In the genomic region with DNA sequence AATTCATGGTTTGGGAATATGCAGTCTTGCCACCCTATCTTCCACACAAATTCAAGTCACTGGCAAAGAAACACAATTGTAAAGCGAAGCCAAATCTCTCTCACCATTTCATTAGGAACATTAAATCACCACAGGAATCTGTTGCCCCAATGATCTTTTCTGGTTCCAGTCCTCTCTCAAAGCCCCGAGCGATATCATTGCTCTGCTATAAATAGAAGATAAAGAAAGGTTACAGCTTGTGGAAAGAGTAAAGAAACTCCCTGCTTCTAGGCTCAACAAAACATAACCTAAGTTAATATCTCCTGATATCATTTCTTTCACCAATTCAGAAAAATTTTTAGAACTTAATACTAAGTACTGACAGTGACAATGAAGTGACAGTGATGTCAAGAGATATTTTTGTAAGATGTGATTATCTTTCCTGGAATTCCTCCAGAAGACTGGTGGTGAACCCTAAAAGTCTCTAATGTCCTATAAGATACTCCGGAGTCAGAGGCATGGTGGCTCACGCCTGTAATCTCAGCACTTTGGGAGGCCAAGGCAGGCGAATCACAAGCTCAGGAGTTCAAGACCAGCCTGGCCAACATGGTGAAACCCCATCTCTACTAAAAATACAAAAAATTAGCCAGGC, we compare ENCODE assay signal across 28 cellular contexts. TPM values are rescaled to one million over a fixed set of nuclear protein-coding genes. Genes with fewer than 3 reads are reported as not detected.
"Had no signal": no experiment of that assay in that cellular context is flagged by ENCODE, and none has a peak within 500 bp of the region (broad histone marks: within the 10 kb centered on the region; RNA-seq: fewer than 3 reads in every experiment).

No MANE protein-coding gene starts in this region.

- H3K4me1 Mint-ChIP-seq: immature natural killer cell had no signal

- H3K4me3 ChIP-seq: breast epithelium, esophagus squamous epithelium, gastroesophageal sphincter, left lung, sigmoid colon, spleen had no signal

- H3K27me3 ChIP-seq: breast epithelium, esophagus squamous epithelium, gastroesophageal sphincter, left lung, sigmoid colon, spleen had no signal

- ATAC-seq: activated T-cell treated with anti-CD3 and anti-CD28 coated beads, Interleukin-2, amount 50 U/mL, for 4 hours; activated T-helper 17 cell treated with anti-CD3 and anti-CD28 coated beads, Interleukin-2, amount 50 U/mL, for 72 hours; gastroesophageal sphincter; left lung; naive thymus-derived CD8-positive, alpha-beta T cell had no signal

- H3K27me3 Mint-ChIP-seq: activated CD4-positive, alpha-beta memory T cell treated with anti-CD3 and anti-CD28 coated beads for 36 hours; activated CD4-positive, alpha-beta T cell treated with anti-CD3 and anti-CD28 coated beads, Interleukin-2, amount 10 ng/mL, durations not matched to agents 24 days and 14 days; activated T-helper 17 cell treated with anti-CD3 and anti-CD28 coated beads, Interleukin-2, amount 50 U/mL, for 72 hours; naive thymus-derived CD8-positive, alpha-beta T cell had no signal

- H3K27ac ChIP-seq: breast epithelium, epithelial cell of prostate, esophagus squamous epithelium, left lung, sigmoid colon, spleen had no signal

- H3K4me3 Mint-ChIP-seq: activated CD4-positive, alpha-beta memory T cell treated with anti-CD3 and anti-CD28 coated beads for 36 hours; activated CD4-positive, alpha-beta T cell treated with anti-CD3 and anti-CD28 coated beads, Interleukin-2, amount 10 ng/mL, durations not matched to agents 24 days and 14 days; activated T-cell treated with anti-CD3 and anti-CD28 coated beads, Interleukin-2, amount 50 U/mL, for 4 hours; activated T-helper 17 cell treated with anti-CD3 and anti-CD28 coated beads, Interleukin-2, amount 50 U/mL, for 72 hours; immature natural killer cell; naive thymus-derived CD8-positive, alpha-beta T cell had no signal

- H3K27ac Mint-ChIP-seq: activated CD4-positive, alpha-beta memory T cell treated with anti-CD3 and anti-CD28 coated beads for 36 hours; activated CD4-positive, alpha-beta T cell treated with anti-CD3 and anti-CD28 coated beads, Interleukin-2, amount 10 ng/mL, durations not matched to agents 24 days and 14 days; activated T-helper 17 cell treated with anti-CD3 and anti-CD28 coated beads, Interleukin-2, amount 50 U/mL, for 72 hours; immature natural killer cell had no signal

- H3K9me3 ChIP-seq: breast epithelium, esophagus squamous epithelium, gastroesophageal sphincter, left lung, sigmoid colon, spleen had no signal

- FAIRE-seq: colon, urothelium cell line had no signal

- DNase-seq: activated CD4-positive, alpha-beta memory T cell treated with anti-CD3 and anti-CD28 coated beads for 36 hours; activated CD4-positive, alpha-beta T cell treated with anti-CD3 and anti-CD28 coated beads, Interleukin-2, amount 10 ng/mL, durations not matched to agents 24 days and 14 days; activated CD4-positive, CD25-positive, alpha-beta regulatory T cell treated with anti-CD3 and anti-CD28 coated beads, Interleukin-2, amount 50 U/mL, for 72 hours; activated gamma-delta T cell treated with Interleukin-2 at 50 U/mL for 16 hours; activated naive CD4-positive, alpha-beta T cell treated with anti-CD3 and anti-CD28 coated beads, Interleukin-2, amount 50 U/mL, for 16 hours; activated T-cell treated with anti-CD3 and anti-CD28 coated beads, Interleukin-2, amount 50 U/mL, for 4 hours; dermis blood vessel endothelial cell; effector CD4-positive, alpha-beta T cell; esophagus squamous epithelium; hypothalamus; immature natural killer cell; kidney glomerular epithelial cell; left lung; naive thymus-derived CD8-positive, alpha-beta T cell; posterior cingulate gyrus; sigmoid colon; spleen; stimulated activated CD4-positive, alpha-beta T cell treated with anti-CD3 and anti-CD28 coated beads, Interleukin-2, amount 100 ng/mL, for 48 hours; stimulated activated naive CD4-positive, alpha-beta T cell treated with Interleukin-2 at 50 U/mL for 16 hours; T-helper 2 cell; trophoblast cell had no signal

- H3K4me1 ChIP-seq: breast epithelium, esophagus squamous epithelium, left lung had no signal

- H3K9me3 Mint-ChIP-seq: activated CD4-positive, alpha-beta memory T cell treated with anti-CD3 and anti-CD28 coated beads for 36 hours; activated CD4-positive, alpha-beta T cell treated with anti-CD3 and anti-CD28 coated beads, Interleukin-2, amount 10 ng/mL, durations not matched to agents 24 days and 14 days; activated T-cell treated with anti-CD3 and anti-CD28 coated beads, Interleukin-2, amount 50 U/mL, for 4 hours; activated T-helper 17 cell treated with anti-CD3 and anti-CD28 coated beads, Interleukin-2, amount 50 U/mL, for 72 hours; immature natural killer cell; naive thymus-derived CD8-positive, alpha-beta T cell had no signal

RNA-seq across cellular contexts. Expression of a gene that starts 54.7 kb away (rescaled TPM):
- total RNA-seq: activated CD4-positive, alpha-beta memory T cell treated with anti-CD3 and anti-CD28 coated beads for 36 hours; activated CD4-positive, alpha-beta T cell treated with anti-CD3 and anti-CD28 coated beads, Interleukin-2, amount 10 ng/mL, durations not matched to agents 24 days and 14 days; activated T-helper 17 cell treated with anti-CD3 and anti-CD28 coated beads, Interleukin-2, amount 50 U/mL, for 72 hours; dermis blood vessel endothelial cell; lung microvascular endothelial cell; naive thymus-derived CD8-positive, alpha-beta T cell had no signal
